Comparison of ENCODE assay signal across 12 cellular contexts in genomic region chr1:115969509-115969908, GRCh38.
DNase-seq lines count a peak whose midpoint lies in the region; ATAC-seq lines count a peak whose summit lies in the region.
"Had no signal": no experiment of that assay in that cellular context is flagged by ENCODE, and none has a peak within 500 bp of the region (broad histone marks: within the 10 kb centered on the region; RNA-seq: fewer than 3 reads in every experiment).

No MANE protein-coding gene starts in this region.

- ATAC-seq in HG03342 (IDR thresholded peaks at IDR 0.05; ENCODE audit: unreplicated experiment) = no peak
- ATAC-seq in stimulated activated naive CD8-positive, alpha-beta T cell treated with anti-CD3 and anti-CD28 coated beads, Interleukin-15, Interleukin-2, amounts not matched to agents 100 U/mL and 50 U/mL, for 24 hours = no peak

- no peaks in the 10 kb centered on the region for H3K36me3 ChIP-seq in iPS-20b (ENCODE audit: insufficient read depth, low read depth, low read length)
- H3K36me3 ChIP-seq: BLaER1, stomach had no signal

- in situ Hi-C loops in KBM-7 (cut with MboI; ENCODE audit: low pct_unique_long_range_greater_than_20kb, low sequenced_read_pairs) = no loop called here

- H3K27ac ChIP-seq in iPS-20b (ENCODE audit: low read length) = no peak overlapping the region
- H3K27ac ChIP-seq: BLaER1, stomach had no signal

- DNase-seq in DMS 273 (lab: John Stamatoyannopoulos, UW; ENCODE audit: unreplicated experiment) = peak; percentile 86
- peak; percentile 80 for DNase-seq in KBM-7
- peak; percentile 32 for DNase-seq in SKM-1 (lab: John Stamatoyannopoulos, UW; ENCODE audit: unreplicated experiment)
- DNase-seq in GM19238 (ENCODE audit: insufficient read length, low spot score) = no peak
- no peak for DNase-seq in T1000 (lab: John Stamatoyannopoulos, UW)
- no peak for DNase-seq in stimulated activated naive CD8-positive, alpha-beta T cell treated with anti-CD3 and anti-CD28 coated beads, Interleukin-15, Interleukin-2, amounts not matched to agents 100 U/mL and 50 U/mL, for 24 hours
- DNase-seq: activated CD4-positive, alpha-beta memory T cell treated with anti-CD3 and anti-CD28 coated beads for 36 hours; activated naive CD4-positive, alpha-beta T cell treated with Interleukin-2 at 50 U/mL for 16 hours; stomach had no signal

- no peaks in the 10 kb centered on the region for H3K27me3 ChIP-seq in iPS-20b (ENCODE audit: insufficient read depth, low read length)
- H3K27me3 ChIP-seq: BLaER1, stomach had no signal

- 0 out of 2 replicates have a peak overlapping the region, but pooled peaks have one; percentile 4 for H3K4me3 ChIP-seq in iPS-20b (ENCODE audit: low read length)
- H3K4me3 ChIP-seq: BLaER1, stomach had no signal

- peaks cover 7% of the 10 kb centered on the region; the same call in 1 of the 2 replicates for H3K4me1 ChIP-seq in iPS-20b (ENCODE audit: insufficient read depth, low read length)
- H3K4me1 ChIP-seq: BLaER1 had no signal

- no peaks in the 10 kb centered on the region for H3K9me3 ChIP-seq in iPS-20b (ENCODE audit: insufficient read depth, low read depth, low read length)
- H3K9me3 ChIP-seq: BLaER1, stomach had no signal

- no peak overlapping the region for H3K9ac ChIP-seq in iPS-20b (ENCODE audit: low read depth, low read length)
- H3K9ac ChIP-seq: BLaER1 had no signal

Comparison
In these comparisons a context has a peak if more than half of its experiments do, and no peak if none do; other contexts are left out.
1. DNase-seq: peak in DMS 273 (single experiment), KBM-7 (single experiment) and SKM-1 (single experiment); none in GM19238 (single experiment), T1000 (single experiment) and stimulated activated naive CD8-positive, alpha-beta T cell treated with anti-CD3 and anti-CD28 coated beads, Interleukin-15, Interleukin-2, amounts not matched to agents 100 U/mL and 50 U/mL, for 24 hours (single experiment).